In the genomic region with DNA sequence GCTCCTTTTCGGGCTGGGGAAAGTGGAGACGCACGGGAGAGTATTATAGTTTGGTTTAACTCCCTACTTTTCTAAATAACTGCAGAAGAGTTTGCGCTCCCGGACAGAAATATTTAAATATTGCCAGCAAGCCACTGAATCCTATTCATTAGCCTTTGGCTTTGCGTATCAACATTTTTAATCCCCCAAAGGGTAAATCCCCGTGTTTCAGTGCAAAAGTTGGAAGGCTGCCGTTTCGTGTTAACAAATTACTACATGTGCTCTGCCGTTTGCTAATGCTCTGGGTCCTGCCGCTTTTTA, we compare ENCODE assay signal across 1 cellular context.
TF ChIP-seq lines count a peak whose summit lies in the region.

No MANE protein-coding gene starts in this region.

TF ChIP-seq in HCT116, 20 proteins besides CTCF, POLR2A, EP300 and RAD21 (continued from another document):
- TF ChIP-seq, protein P1, sequence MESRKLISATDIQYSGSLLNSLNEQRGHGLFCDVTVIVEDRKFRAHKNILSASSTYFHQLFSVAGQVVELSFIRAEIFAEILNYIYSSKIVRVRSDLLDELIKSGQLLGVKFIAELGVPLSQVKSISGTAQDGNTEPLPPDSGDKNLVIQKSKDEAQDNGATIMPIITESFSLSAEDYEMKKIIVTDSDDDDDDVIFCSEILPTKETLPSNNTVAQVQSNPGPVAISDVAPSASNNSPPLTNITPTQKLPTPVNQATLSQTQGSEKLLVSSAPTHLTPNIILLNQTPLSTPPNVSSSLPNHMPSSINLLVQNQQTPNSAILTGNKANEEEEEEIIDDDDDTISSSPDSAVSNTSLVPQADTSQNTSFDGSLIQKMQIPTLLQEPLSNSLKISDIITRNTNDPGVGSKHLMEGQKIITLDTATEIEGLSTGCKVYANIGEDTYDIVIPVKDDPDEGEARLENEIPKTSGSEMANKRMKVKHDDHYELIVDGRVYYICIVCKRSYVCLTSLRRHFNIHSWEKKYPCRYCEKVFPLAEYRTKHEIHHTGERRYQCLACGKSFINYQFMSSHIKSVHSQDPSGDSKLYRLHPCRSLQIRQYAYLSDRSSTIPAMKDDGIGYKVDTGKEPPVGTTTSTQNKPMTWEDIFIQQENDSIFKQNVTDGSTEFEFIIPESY (IDR thresholded peaks at IDR 0.05; ENCODE audit: extremely low read depth, insufficient replicate concordance, low read length): no peak
- TF ChIP-seq SP1 (IDR thresholded peaks at IDR 0.05; ENCODE audit: low read depth): no peak
- no peak for TF ChIP-seq SRF (IDR thresholded peaks at IDR 0.05; ENCODE audit: low read depth)
- TF ChIP-seq JUND (IDR thresholded peaks at IDR 0.05): no peak
- no peak for TF ChIP-seq REST (IDR thresholded peaks at IDR 0.05; ENCODE audit: low read depth)
- no peak for TF ChIP-seq ELF1 (IDR thresholded peaks at IDR 0.05; ENCODE audit: borderline replicate concordance, low read depth)
TF ChIP-seq in HCT116: peak in this region for 0.
